8 cellular contexts compared by ENCODE assay signal in genomic region chr13:73849292-73849691, GRCh38.
DNase-seq lines count a peak whose midpoint lies in the region; ATAC-seq and TF ChIP-seq lines count a peak whose summit lies in the region.

No MANE protein-coding gene starts in this region.

- peak; percentile 53 for ATAC-seq in HG02885 (IDR thresholded peaks at IDR 0.05; ENCODE audit: poor library complexity, unreplicated experiment)
- no peak for ATAC-seq in HG03460 (IDR thresholded peaks at IDR 0.05; ENCODE audit: unreplicated experiment)

- no peak overlapping the region for H3K9ac ChIP-seq in liver (ENCODE audit: low read depth in 1 of 2, low read length in 2 of 2)

- H3K27ac ChIP-seq in WERI-Rb-1 (no peak overlapping the region), liver (ENCODE audit: low read depth in 1 of 2, low read length in 2 of 2) (no peak overlapping the region), caudate nucleus (ENCODE audit: low read depth, low read length) (no peak overlapping the region)

- H3K4me1 ChIP-seq in liver (ENCODE audit: control insufficient read depth in 4 of 4, insufficient read depth in 4 of 4, low read length in 3 of 4): peaks cover 0 to 3% (median 0%) of the 10 kb centered on the region in 4 donors

- H3K36me3 ChIP-seq in WERI-Rb-1: no peaks in the 10 kb centered on the region; the same call in none of the 2 replicates
- peaks cover 0 to 6% (median 4%) of the 10 kb centered on the region in 4 donors for H3K36me3 ChIP-seq in liver (ENCODE audit: control insufficient read depth in 4 of 4, insufficient read depth in 3 of 4, low read depth in 1 of 4, low read length in 3 of 4)

- TF ChIP-seq CTCF in WERI-Rb-1 (IDR thresholded peaks at IDR 0.05; ENCODE audit: low read depth, low read length) (peak; percentile 22; the same call in 1 of the 2 replicates), liver (IDR thresholded peaks at IDR 0.05; ENCODE audit: low read depth, low read length, missing input control) (peak; percentile 42)

- H3K4me3 ChIP-seq in WERI-Rb-1 (ENCODE audit: low read depth, low read length) (no peak overlapping the region), liver (ENCODE audit: low read depth in 1 of 3, low read length in 3 of 3) (no peak overlapping the region)

- peak; percentile 57 to 75 for TF ChIP-seq RAD21 in liver (IDR thresholded peaks at IDR 0.05)

- no peaks in the 10 kb centered on the region for H3K27me3 ChIP-seq in WERI-Rb-1 (ENCODE audit: insufficient read depth, low read depth, severe bottlenecking)
- H3K27me3 ChIP-seq in liver (ENCODE audit: control insufficient read depth in 4 of 4, insufficient read depth in 4 of 4, low read length in 3 of 4): no peaks in the 10 kb centered on the region

- 83% methylated on average over 5 of the region's 5 CpGs for WGBS in liver

- H3K9me3 ChIP-seq in WERI-Rb-1 (ENCODE audit: severe bottlenecking): no peaks in the 10 kb centered on the region
- no peaks in the 10 kb centered on the region for H3K9me3 ChIP-seq in liver (ENCODE audit: control insufficient read depth in 4 of 4, low read length in 3 of 4)

- DNase-seq in NCI-H748 (lab: John Stamatoyannopoulos, UW; ENCODE audit: unreplicated experiment) (peak; percentile 22), NCI-H748 treated with DMSO at 0.1 percent for 48 hours (lab: John Stamatoyannopoulos, UW) (no peak), WERI-Rb-1 (peak; percentile 21), NOMO-1 treated with dmso at 0.1 percent for 144 hours (lab: John Stamatoyannopoulos, UW; ENCODE audit: unreplicated experiment) (no peak), caudate nucleus (lab: John Stamatoyannopoulos, UW) (no peak)

TF ChIP-seq in liver, 16 proteins besides CTCF, POLR2A, EP300 and RAD21:
- TF ChIP-seq FOXA2 (IDR thresholded peaks at IDR 0.05): no peak
- no peak for TF ChIP-seq YY1 (IDR thresholded peaks at IDR 0.05)
- TF ChIP-seq GABPA (IDR thresholded peaks at IDR 0.05 in 1 of 2, conservative IDR thresholded peaks at IDR 0.05 in 1 of 2): no peak
- no peak for TF ChIP-seq HNF4A (conservative IDR thresholded peaks at IDR 0.05)
- no peak for TF ChIP-seq FOXA1 (IDR thresholded peaks at IDR 0.05)

Comparison
In these comparisons a context has a peak if more than half of its experiments do, and no peak if none do; other contexts are left out.
1. DNase-seq: peak in NCI-H748 (single experiment) and WERI-Rb-1 (single experiment); none in NCI-H748 treated with DMSO at 0.1 percent for 48 hours (single experiment), NOMO-1 treated with dmso at 0.1 percent for 144 hours (single experiment) and caudate nucleus (0 of 61).